ENCODE assay signal across 18 cellular contexts in the genomic region with DNA sequence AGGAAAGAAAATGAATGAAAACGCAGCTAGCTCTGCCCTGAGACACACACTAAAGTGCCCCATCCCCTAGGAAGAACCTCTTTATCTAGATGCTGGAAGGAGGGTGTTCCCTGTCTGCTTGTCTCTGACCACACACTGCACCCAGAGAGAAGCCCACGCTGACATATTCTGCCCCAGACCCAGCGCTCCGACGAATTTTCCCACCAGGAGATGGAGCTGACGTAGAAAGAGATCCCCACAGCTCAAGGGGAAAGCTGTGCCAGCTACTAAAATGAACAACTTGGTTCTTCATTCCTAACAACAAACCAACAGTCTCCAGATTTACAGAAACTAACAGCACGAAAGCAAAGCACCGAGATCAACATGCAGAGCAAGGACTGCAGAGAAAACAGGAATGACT.
"Had no signal": no experiment of that assay in that cellular context is flagged by ENCODE, and none has a peak within 500 bp of the region (broad histone marks: within the 10 kb centered on the region; RNA-seq: fewer than 3 reads in every experiment).

No MANE protein-coding gene starts in this region.

- H3K9me3 Mint-ChIP-seq: activated CD4-positive, alpha-beta memory T cell treated with anti-CD3 and anti-CD28 coated beads, Interleukin-2, amount 10 ng/mL, durations not matched to agents 7 days and 5 days; activated naive CD4-positive, alpha-beta T cell treated with anti-CD3 and anti-CD28 coated beads, Interleukin-2, amount 10 ng/mL, durations not matched to agents 7 days and 5 days; activated T-cell treated with anti-CD3 and anti-CD28 coated beads, Interleukin-2, amount 50 U/mL, for 4 hours; nephron had no signal

- H3K4me2 ChIP-seq: hepatocyte had no signal

- H3K27me3 ChIP-seq: breast epithelium, hepatocyte, right atrium auricular region, tibial artery had no signal

- DNase-seq: activated CD4-positive, alpha-beta memory T cell treated with anti-CD3 and anti-CD28 coated beads, Interleukin-2, amount 10 ng/mL, durations not matched to agents 7 days and 5 days; activated CD4-positive, alpha-beta T cell treated with anti-CD3 and anti-CD28 coated beads for 48 hours; activated CD4-positive, CD25-positive, alpha-beta regulatory T cell; activated naive CD4-positive, alpha-beta T cell treated with anti-CD3 and anti-CD28 coated beads, Interleukin-2, amount 10 ng/mL, durations not matched to agents 7 days and 5 days; activated T-cell treated with anti-CD3 and anti-CD28 coated beads, Interleukin-2, amount 50 U/mL, for 4 hours; cerebellar nuclear complex; cortex of kidney; effector CD4-positive, alpha-beta T cell; left cardiac atrium; stimulated activated naive CD8-positive, alpha-beta T cell treated with anti-CD3 and anti-CD28 coated beads, Interleukin-15, Interleukin-2, amounts not matched to agents 100 U/mL and 50 U/mL, for 24 hours; tibial artery had no signal

- H3K9me3 ChIP-seq: breast epithelium, prostate gland, right atrium auricular region had no signal

- H2AFZ ChIP-seq: hepatocyte had no signal

- H3K27ac ChIP-seq: breast epithelium, hepatocyte, prostate gland, right atrium auricular region, tibial artery had no signal

- H3K4me1 ChIP-seq: breast epithelium, prostate gland, right atrium auricular region, tibial artery had no signal

- H3K4me3 Mint-ChIP-seq: activated CD4-positive, alpha-beta memory T cell treated with anti-CD3 and anti-CD28 coated beads, Interleukin-2, amount 10 ng/mL, durations not matched to agents 7 days and 5 days; activated naive CD4-positive, alpha-beta T cell treated with anti-CD3 and anti-CD28 coated beads, Interleukin-2, amount 10 ng/mL, durations not matched to agents 7 days and 5 days; activated T-cell treated with anti-CD3 and anti-CD28 coated beads, Interleukin-2, amount 50 U/mL, for 4 hours; nephron had no signal

- H3K4me3 ChIP-seq: breast epithelium, hepatocyte, prostate gland, right atrium auricular region, skin epidermis, tibial artery had no signal

- H3K79me2 ChIP-seq: hepatocyte had no signal

- H3K36me3 ChIP-seq: breast epithelium, prostate gland, right atrium auricular region, tibial artery had no signal

- ATAC-seq: activated T-cell treated with anti-CD3 and anti-CD28 coated beads, Interleukin-2, amount 50 U/mL, for 4 hours; esophagus mucosa; stimulated activated naive CD8-positive, alpha-beta T cell treated with anti-CD3 and anti-CD28 coated beads, Interleukin-15, Interleukin-2, amounts not matched to agents 100 U/mL and 50 U/mL, for 24 hours had no signal

- H3K27ac Mint-ChIP-seq: activated CD4-positive, alpha-beta memory T cell treated with anti-CD3 and anti-CD28 coated beads, Interleukin-2, amount 10 ng/mL, durations not matched to agents 7 days and 5 days; activated naive CD4-positive, alpha-beta T cell treated with anti-CD3 and anti-CD28 coated beads, Interleukin-2, amount 10 ng/mL, durations not matched to agents 7 days and 5 days had no signal
